In genomic region chr2:113118263-113118657, GRCh38 we compare ENCODE assay signal across 20 cellular contexts. TPM values are rescaled to one million over a fixed set of nuclear protein-coding genes. Genes with fewer than 3 reads are reported as not detected.
DNase-seq lines count a peak whose midpoint lies in the region; ATAC-seq and TF ChIP-seq lines count a peak whose summit lies in the region.
"Had no signal": no experiment of that assay in that cellular context is flagged by ENCODE, and none has a peak within 500 bp of the region (broad histone marks: within the 10 kb centered on the region; RNA-seq: fewer than 3 reads in every experiment).

No MANE protein-coding gene starts in this region.

- H3K4me1 ChIP-seq in thyroid gland = peaks cover 15 to 21% of the 10 kb centered on the region in 2 donors
- peaks cover 9% of the 10 kb centered on the region for H3K4me1 ChIP-seq in lower lobe of right lung
- H3K4me1 ChIP-seq: gastroesophageal sphincter, uterus had no signal

- H3K27ac ChIP-seq in thyroid gland (peak overlapping the region; percentile 66 to 91 (median 87)), lower lobe of right lung (no peak overlapping the region)
- H3K27ac ChIP-seq: gastroesophageal sphincter, uterus had no signal

- POLR2A ChIA-PET in activated CD4-positive, alpha-beta memory T cell treated with anti-CD3 and anti-CD28 coated beads for 36 hours (lab: Charles Lee) = interaction anchor here (1.2 to 1.3 kb wide), 2 partner anchors 22 to 57 kb away, joined by 3 to 4 read pairs; no protein-coding TSS in a partner anchor
- POLR2A ChIA-PET in activated CD4-positive, alpha-beta memory T cell treated with anti-CD3 and anti-CD28 coated beads, Interleukin-2, amount 10 ng/mL, durations not matched to agents 7 days and 5 days (lab: Charles Lee) = interaction anchor here (1.4 kb wide), 1 partner anchor 12 kb away, joined by 3 read pairs; no protein-coding TSS in a partner anchor

- no peaks in the 10 kb centered on the region for H3K9me3 Mint-ChIP-seq in activated CD4-positive, alpha-beta memory T cell treated with anti-CD3 and anti-CD28 coated beads for 36 hours
- H3K9me3 Mint-ChIP-seq in activated CD4-positive, alpha-beta memory T cell treated with anti-CD3 and anti-CD28 coated beads, Interleukin-2, amount 10 ng/mL, durations not matched to agents 7 days and 5 days = no peaks in the 10 kb centered on the region
- H3K9me3 Mint-ChIP-seq in activated naive CD8-positive, alpha-beta T cell treated with anti-CD3 and anti-CD28 coated beads, Interleukin-2, amount 50 U/mL, for 24 hours = no peaks in the 10 kb centered on the region
- H3K9me3 Mint-ChIP-seq: activated naive CD8-positive, alpha-beta T cell treated with anti-CD3 and anti-CD28 coated beads, Interleukin-2, amount 10 ng/mL, durations not matched to agents 7 days and 5 days; brain had no signal

- no peaks in the 10 kb centered on the region for H3K36me3 ChIP-seq in thyroid gland
- no peaks in the 10 kb centered on the region for H3K36me3 ChIP-seq in lower lobe of right lung
- H3K36me3 ChIP-seq: gastroesophageal sphincter, uterus had no signal

- intact Hi-C loops in activated CD4-positive, alpha-beta memory T cell treated with anti-CD3 and anti-CD28 coated beads for 36 hours (cut with micrococcal nuclease) = no loop called here
- intact Hi-C loops in left colon (cut with DNase I, micrococcal nuclease) = no loop called here
- intact Hi-C loops in thyroid gland (cut with DNase I) = no loop called here
- intact Hi-C loops in lower lobe of right lung (cut with DNase I) = no loop called here

- ATAC-seq in activated naive CD8-positive, alpha-beta T cell treated with anti-CD3 and anti-CD28 coated beads, Interleukin-2, amount 50 U/mL, for 24 hours = no peak
- ATAC-seq in left colon (peak; percentile 79), lower lobe of right lung (no peak), HG03521 (IDR thresholded peaks at IDR 0.05; ENCODE audit: unreplicated experiment) (no peak)
- ATAC-seq: gastroesophageal sphincter had no signal

- H3K27ac Mint-ChIP-seq in activated CD4-positive, alpha-beta memory T cell treated with anti-CD3 and anti-CD28 coated beads for 36 hours = peak overlapping the region; percentile 14
- H3K27ac Mint-ChIP-seq in activated CD4-positive, alpha-beta memory T cell treated with anti-CD3 and anti-CD28 coated beads, Interleukin-2, amount 10 ng/mL, durations not matched to agents 7 days and 5 days = no peak overlapping the region
- H3K27ac Mint-ChIP-seq in activated naive CD8-positive, alpha-beta T cell treated with anti-CD3 and anti-CD28 coated beads, Interleukin-2, amount 50 U/mL, for 24 hours = peak overlapping the region; percentile 53
- H3K27ac Mint-ChIP-seq: activated naive CD8-positive, alpha-beta T cell treated with anti-CD3 and anti-CD28 coated beads, Interleukin-2, amount 10 ng/mL, durations not matched to agents 7 days and 5 days; brain had no signal

- no peak for TF ChIP-seq POLR2A in thyroid gland (IDR thresholded peaks at IDR 0.05)

- CTCF ChIA-PET in activated CD4-positive, alpha-beta memory T cell treated with anti-CD3 and anti-CD28 coated beads for 36 hours (lab: Charles Lee) = interaction anchor here (0.8 to 7.6 kb wide), 4 partner anchors 18 to 80 kb away, joined by 4 to 58 read pairs (median 11); no protein-coding TSS in a partner anchor
- CTCF ChIA-PET in activated CD4-positive, alpha-beta memory T cell treated with anti-CD3 and anti-CD28 coated beads, Interleukin-2, amount 10 ng/mL, durations not matched to agents 7 days and 5 days (lab: Charles Lee) = interaction anchor here (0.9 to 1.7 kb wide), 4 partner anchors 15 to 38 kb away, joined by 3 to 4 read pairs (median 4); no protein-coding TSS in a partner anchor

- no peak overlapping the region for H3K4me3 ChIP-seq in thyroid gland (replicated peaks in 1 of 3)
- H3K4me3 ChIP-seq in lower lobe of right lung = no peak overlapping the region
- H3K4me3 ChIP-seq: gastroesophageal sphincter, K562, uterus had no signal

- TF ChIP-seq CTCF in thyroid gland (IDR thresholded peaks at IDR 0.05) (no peak), lower lobe of right lung (IDR thresholded peaks at IDR 0.05) (no peak)

- H3K4me3 Mint-ChIP-seq in activated CD4-positive, alpha-beta memory T cell treated with anti-CD3 and anti-CD28 coated beads for 36 hours = peak overlapping the region; percentile 13
- no peak overlapping the region for H3K4me3 Mint-ChIP-seq in activated CD4-positive, alpha-beta memory T cell treated with anti-CD3 and anti-CD28 coated beads, Interleukin-2, amount 10 ng/mL, durations not matched to agents 7 days and 5 days
- no peak overlapping the region for H3K4me3 Mint-ChIP-seq in activated naive CD8-positive, alpha-beta T cell treated with anti-CD3 and anti-CD28 coated beads, Interleukin-2, amount 50 U/mL, for 24 hours
- H3K4me3 Mint-ChIP-seq: activated naive CD8-positive, alpha-beta T cell treated with anti-CD3 and anti-CD28 coated beads, Interleukin-2, amount 10 ng/mL, durations not matched to agents 7 days and 5 days; brain had no signal

- H3K27me3 ChIP-seq in thyroid gland = no peaks in the 10 kb centered on the region
- no peaks in the 10 kb centered on the region for H3K27me3 ChIP-seq in lower lobe of right lung (ENCODE audit: low read depth)
- H3K27me3 ChIP-seq: uterus had no signal

- 96 to 98% methylated on average over 2 of the region's 2 CpGs for WGBS in thyroid gland, 2 donors

- no peak for DNase-seq in activated CD4-positive, alpha-beta memory T cell treated with anti-CD3 and anti-CD28 coated beads for 36 hours
- DNase-seq in activated CD4-positive, alpha-beta memory T cell treated with anti-CD3 and anti-CD28 coated beads, Interleukin-2, amount 10 ng/mL, durations not matched to agents 7 days and 5 days = no peak
- DNase-seq in activated naive CD8-positive, alpha-beta T cell treated with anti-CD3 and anti-CD28 coated beads, Interleukin-2, amount 50 U/mL, for 24 hours = no peak
- DNase-seq in left colon = no peak
- no peak for DNase-seq in thyroid gland
- DNase-seq in lower lobe of right lung = no peak
- DNase-seq in T1000 (lab: John Stamatoyannopoulos, UW) = no peak
- DNase-seq: 8988T; activated naive CD8-positive, alpha-beta T cell treated with anti-CD3 and anti-CD28 coated beads, Interleukin-2, amount 10 ng/mL, durations not matched to agents 7 days and 5 days; DND-41; NCI-H774; stimulated activated CD4-positive, alpha-beta T cell treated with anti-CD3 and anti-CD28 coated beads, Interleukin-12 subunit alpha, Interleukin-12 subunit beta, amount 100 ng/mL, for 4 hours; uterus had no signal

- H3K9me3 ChIP-seq in thyroid gland (no peaks in the 10 kb centered on the region), lower lobe of right lung (no peaks in the 10 kb centered on the region)
- H3K9me3 ChIP-seq: gastroesophageal sphincter, uterus had no signal

- peaks cover 23% of the 10 kb centered on the region for H3K4me1 Mint-ChIP-seq in activated CD4-positive, alpha-beta memory T cell treated with anti-CD3 and anti-CD28 coated beads for 36 hours (ENCODE audit: low read depth)
- H3K4me1 Mint-ChIP-seq in activated CD4-positive, alpha-beta memory T cell treated with anti-CD3 and anti-CD28 coated beads, Interleukin-2, amount 10 ng/mL, durations not matched to agents 7 days and 5 days = peaks cover 25% of the 10 kb centered on the region
- peaks cover 23% of the 10 kb centered on the region for H3K4me1 Mint-ChIP-seq in activated naive CD8-positive, alpha-beta T cell treated with anti-CD3 and anti-CD28 coated beads, Interleukin-2, amount 50 U/mL, for 24 hours
- H3K4me1 Mint-ChIP-seq: brain had no signal

- no peaks in the 10 kb centered on the region for H3K36me3 Mint-ChIP-seq in activated CD4-positive, alpha-beta memory T cell treated with anti-CD3 and anti-CD28 coated beads for 36 hours
- no peaks in the 10 kb centered on the region for H3K36me3 Mint-ChIP-seq in activated CD4-positive, alpha-beta memory T cell treated with anti-CD3 and anti-CD28 coated beads, Interleukin-2, amount 10 ng/mL, durations not matched to agents 7 days and 5 days (ENCODE audit: low read depth)
- H3K36me3 Mint-ChIP-seq in activated naive CD8-positive, alpha-beta T cell treated with anti-CD3 and anti-CD28 coated beads, Interleukin-2, amount 50 U/mL, for 24 hours (ENCODE audit: low read depth) = no peaks in the 10 kb centered on the region
- H3K36me3 Mint-ChIP-seq: activated naive CD8-positive, alpha-beta T cell treated with anti-CD3 and anti-CD28 coated beads, Interleukin-2, amount 10 ng/mL, durations not matched to agents 7 days and 5 days; brain had no signal

- peaks cover 3% of the 10 kb centered on the region for H3K27me3 Mint-ChIP-seq in activated CD4-positive, alpha-beta memory T cell treated with anti-CD3 and anti-CD28 coated beads for 36 hours
- no peaks in the 10 kb centered on the region for H3K27me3 Mint-ChIP-seq in activated CD4-positive, alpha-beta memory T cell treated with anti-CD3 and anti-CD28 coated beads, Interleukin-2, amount 10 ng/mL, durations not matched to agents 7 days and 5 days
- peaks cover 8% of the 10 kb centered on the region for H3K27me3 Mint-ChIP-seq in activated naive CD8-positive, alpha-beta T cell treated with anti-CD3 and anti-CD28 coated beads, Interleukin-2, amount 50 U/mL, for 24 hours

RNA-seq across cellular contexts. Expression of gene IL1RN, which starts 9.1 kb away (rescaled TPM):
- 10 to 100 TPM in 1 of 2 experiments, 1 to 10 TPM in 1; 9.8 to 10.5 TPM for total RNA-seq in activated CD4-positive, alpha-beta memory T cell treated with anti-CD3 and anti-CD28 coated beads for 36 hours
- total RNA-seq in activated CD4-positive, alpha-beta memory T cell treated with anti-CD3 and anti-CD28 coated beads, Interleukin-2, amount 10 ng/mL, durations not matched to agents 7 days and 5 days = 1 to 10 TPM; 2.6 to 3.3 TPM
- total RNA-seq in left colon = 10 to 100 TPM in 1 of 2 donors, 1 to 10 TPM in 1; 2.6 to 15.7 TPM
- total RNA-seq in thyroid gland = 1 to 10 TPM in 2 of 4 donors, under 1 TPM in 1, not detected in 1; 0.67 to 1.3 (median 1.3) TPM
- 20.1 TPM for total RNA-seq in lower lobe of right lung
- total RNA-seq: H1, K562 had no signal

RNA-seq across cellular contexts. Expression of gene IL1F10, which starts 50.5 kb away (rescaled TPM):
- not detected for total RNA-seq in activated CD4-positive, alpha-beta memory T cell treated with anti-CD3 and anti-CD28 coated beads for 36 hours
- total RNA-seq in activated CD4-positive, alpha-beta memory T cell treated with anti-CD3 and anti-CD28 coated beads, Interleukin-2, amount 10 ng/mL, durations not matched to agents 7 days and 5 days = not detected
- total RNA-seq in left colon = not detected
- not detected for total RNA-seq in thyroid gland
- total RNA-seq in lower lobe of right lung = not detected
- total RNA-seq: activated CD8-positive, alpha-beta memory T cell treated with anti-CD3 and anti-CD28 coated beads for 36 hours; activated naive CD8-positive, alpha-beta T cell treated with anti-CD3 and anti-CD28 coated beads, Interleukin-2, amount 10 ng/mL, durations not matched to agents 7 days and 5 days; gastroesophageal sphincter; H1; K562; T-helper 2 cell treated with Interferon-gamma antibody and Interleukin-4, amounts not matched to agents 100 ng/mL and 5 ng/mL, for 36 hours; uterus had no signal

RNA-seq across cellular contexts. Expression of gene PSD4, which starts 55.5 kb away (rescaled TPM):
- total RNA-seq in activated CD4-positive, alpha-beta memory T cell treated with anti-CD3 and anti-CD28 coated beads for 36 hours = 100 to 1,000 TPM; 156 to 170 TPM
- 100 to 1,000 TPM; 261 to 272 TPM for total RNA-seq in activated CD4-positive, alpha-beta memory T cell treated with anti-CD3 and anti-CD28 coated beads, Interleukin-2, amount 10 ng/mL, durations not matched to agents 7 days and 5 days
- 10 to 100 TPM; 68.4 to 72.1 TPM for total RNA-seq in left colon
- total RNA-seq in thyroid gland = 100 to 1,000 TPM in 3 of 4 donors, 10 to 100 TPM in 1; 63.7 to 136 (median 111) TPM
- total RNA-seq in lower lobe of right lung = 43.2 TPM

RNA-seq across cellular contexts. Expression of gene IL36RN, which starts 59.3 kb away (rescaled TPM):
- not detected for total RNA-seq in activated CD4-positive, alpha-beta memory T cell treated with anti-CD3 and anti-CD28 coated beads for 36 hours
- not detected for total RNA-seq in activated CD4-positive, alpha-beta memory T cell treated with anti-CD3 and anti-CD28 coated beads, Interleukin-2, amount 10 ng/mL, durations not matched to agents 7 days and 5 days
- not detected for total RNA-seq in left colon
- total RNA-seq in thyroid gland = not detected
- not detected for total RNA-seq in lower lobe of right lung
- total RNA-seq: activated CD8-positive, alpha-beta memory T cell treated with anti-CD3 and anti-CD28 coated beads for 36 hours; activated naive CD8-positive, alpha-beta T cell treated with anti-CD3 and anti-CD28 coated beads, Interleukin-2, amount 10 ng/mL, durations not matched to agents 7 days and 5 days; H1; K562; T-helper 2 cell treated with Interferon-gamma antibody and Interleukin-4, amounts not matched to agents 100 ng/mL and 5 ng/mL, for 36 hours; uterus had no signal
